Comparison of ENCODE assay signal across 8 cellular contexts in genomic region chr21:33588485-33589335, GRCh38. TPM values are rescaled to one million over a fixed set of nuclear protein-coding genes. Genes with fewer than 3 reads are reported as not detected.
A peak's percentile ranks its signal among the peaks of the same experiment; 100 is the strongest.
DNase-seq lines count a peak whose midpoint lies in the region; ATAC-seq and TF ChIP-seq lines count a peak whose summit lies in the region.

DONSON (minus strand) TSS chr21:33588684; CDS start chr21:33588641, 43 bp downstream.

- H3K36me3 ChIP-seq in iPS DF 6.9 (ENCODE audit: control insufficient read depth, insufficient read depth, low read length), result no peaks in the 10 kb centered on the region

- peaks cover 34% of the 10 kb centered on the region for H3K36me3 Mint-ChIP-seq in brain

- no peak within 1 kb of the TSS for H3K27ac ChIP-seq in iPS DF 6.9 (ENCODE audit: low read length)

- H3K4me1 Mint-ChIP-seq in brain, result peaks cover 32% of the 10 kb centered on the region

- peak within 1 kb of the TSS; percentile 90 to 97 (median 93) for H3K4me3 Mint-ChIP-seq in brain

- ATAC-seq in GM18519 (IDR thresholded peaks at IDR 0.05; ENCODE audit: low FRiP score, unreplicated experiment) (peak; percentile 80), HG03045 (IDR thresholded peaks at IDR 0.05; ENCODE audit: unreplicated experiment) (peak; percentile 87)

- peaks cover 3% of the 10 kb centered on the region for H3K27me3 Mint-ChIP-seq in brain

- H3K4me3 ChIP-seq in iPS DF 6.9 (ENCODE audit: low read length), result peak within 1 kb of the TSS; percentile 80
- peak within 1 kb of the TSS; percentile 84 for H3K4me3 ChIP-seq in skeletal muscle cell (ENCODE audit: low read depth, low read length)

- H3K9me3 Mint-ChIP-seq in brain, result no peaks in the 10 kb centered on the region

- DNase-seq in A172 (ENCODE audit: low spot score), result peak; percentile 83
- DNase-seq in NCI-H2107 treated with DMSO at 0.1 percent for 48 hours (lab: John Stamatoyannopoulos, UW; ENCODE audit: unreplicated experiment), result peak; percentile 62
- DNase-seq in UCSD-AML1 (lab: John Stamatoyannopoulos, UW; ENCODE audit: unreplicated experiment), result peak; percentile 91
- DNase-seq in iPS DF 6.9 (ENCODE audit: low read depth, low spot score), result peak; percentile 48
- peak; percentile 25 for DNase-seq in skeletal muscle cell (ENCODE audit: low read depth)

- no peak for TF ChIP-seq CTCF in brain (conservative IDR thresholded peaks at IDR 0.05)

- H3K4me1 ChIP-seq in iPS DF 6.9 (ENCODE audit: control insufficient read depth, insufficient read depth, low read length), result no peaks in the 10 kb centered on the region

- peak within 1 kb of the TSS; percentile 84 to 96 (median 92) for H3K27ac Mint-ChIP-seq in brain

- H3K27me3 ChIP-seq in iPS DF 6.9 (ENCODE audit: control insufficient read depth, insufficient read depth, low read length), result no peaks in the 10 kb centered on the region

- no peaks in the 10 kb centered on the region for H3K9me3 ChIP-seq in iPS DF 6.9 (ENCODE audit: control insufficient read depth, insufficient read depth, low read length)

- WGBS in iPS DF 6.9 (ENCODE audit: insufficient coverage, insufficient read length), result no CpG with 5 or more reads among the region's 78 CpGs

RNA-seq across cellular contexts. Expression of gene DONSON, which starts in this region (rescaled TPM):
- 104 and 116 TPM in 2 replicates for total RNA-seq in A172 (2014; rRNA removed; shearing (Covaris generic))
- 17.6 TPM for polyA plus RNA-seq in brain (ENCODE audit: insufficient read depth, low read depth, low replicate concordance)

Comparison
In these comparisons a context has a peak if more than half of its experiments do, and no peak if none do; other contexts are left out.
1. DNase-seq: peak in every context shown above with its lines; median percentile 91 in UCSD-AML1; 83 in A172; 62 in NCI-H2107 treated with DMSO at 0.1 percent for 48 hours; 48 in iPS DF 6.9; 25 in skeletal muscle cell.